In the genomic region with DNA sequence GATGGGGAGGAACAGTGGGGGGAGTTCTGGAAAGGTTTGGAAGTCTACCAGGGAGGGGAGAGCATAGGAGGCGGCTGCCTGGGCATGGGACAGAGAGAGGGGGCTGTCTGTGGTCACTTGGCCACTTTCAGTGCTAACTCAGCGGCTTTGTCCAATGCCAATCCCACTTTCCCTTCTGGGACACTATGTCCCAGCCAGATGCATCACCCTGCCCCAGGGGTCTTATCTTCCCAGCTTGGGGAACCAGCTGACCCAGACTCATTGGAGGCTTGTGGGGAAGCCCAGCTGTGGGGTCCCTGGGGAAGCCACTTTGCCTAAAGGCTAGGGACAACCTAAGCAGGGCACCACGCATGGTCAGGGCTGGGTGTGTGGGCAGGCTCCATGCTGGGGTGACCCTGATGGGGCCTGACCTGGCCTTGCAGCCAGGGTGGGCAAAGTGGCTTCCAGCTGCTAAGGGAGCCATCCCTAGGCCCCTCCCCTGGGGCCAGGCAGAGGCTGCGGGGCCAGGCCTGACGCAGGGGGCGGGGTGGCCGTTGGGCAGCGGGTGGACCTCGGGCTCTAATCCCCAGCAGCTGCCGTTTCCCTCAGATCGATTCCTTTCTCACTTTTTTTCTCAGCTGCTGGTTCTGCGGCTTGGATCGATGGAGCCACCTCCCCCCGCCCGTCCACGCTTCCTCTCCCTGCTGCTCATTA, we compare ENCODE assay signal across 1 cellular context.
A peak's percentile ranks its signal among the peaks of the same experiment; 100 is the strongest.
TF ChIP-seq lines count a peak whose summit lies in the region.

No MANE protein-coding gene starts in this region.

TF ChIP-seq in HEK293, 187 proteins besides CTCF, POLR2A, EP300 and RAD21 (continued from another document):
- TF ChIP-seq, protein P1, sequence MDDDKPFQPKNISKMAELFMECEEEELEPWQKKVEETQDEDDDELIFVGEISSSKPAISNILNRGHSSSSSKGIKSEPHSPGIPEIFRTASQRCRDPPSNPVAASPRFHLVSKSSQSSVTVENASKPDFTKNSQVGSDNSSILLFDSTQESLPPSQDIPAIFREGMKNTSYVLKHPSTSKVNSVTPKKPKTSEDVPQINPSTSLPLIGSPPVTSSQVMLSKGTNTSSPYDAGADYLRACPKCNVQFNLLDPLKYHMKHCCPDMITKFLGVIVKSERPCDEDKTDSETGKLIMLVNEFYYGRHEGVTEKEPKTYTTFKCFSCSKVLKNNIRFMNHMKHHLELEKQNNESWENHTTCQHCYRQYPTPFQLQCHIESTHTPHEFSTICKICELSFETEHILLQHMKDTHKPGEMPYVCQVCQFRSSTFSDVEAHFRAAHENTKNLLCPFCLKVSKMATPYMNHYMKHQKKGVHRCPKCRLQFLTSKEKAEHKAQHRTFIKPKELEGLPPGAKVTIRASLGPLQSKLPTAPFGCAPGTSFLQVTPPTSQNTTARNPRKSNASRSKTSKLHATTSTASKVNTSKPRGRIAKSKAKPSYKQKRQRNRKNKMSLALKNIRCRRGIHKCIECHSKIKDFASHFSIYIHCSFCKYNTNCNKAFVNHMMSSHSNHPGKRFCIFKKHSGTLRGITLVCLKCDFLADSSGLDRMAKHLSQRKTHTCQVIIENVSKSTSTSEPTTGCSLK (tag by site-specific recombination; IDR thresholded peaks at IDR 0.05), result no peak
- TF ChIP-seq ZNF394 (tag by site-specific recombination; IDR thresholded peaks at IDR 0.05; ENCODE audit: borderline replicate concordance), result no peak
- TF ChIP-seq ZFP3 (tag by site-specific recombination; IDR thresholded peaks at IDR 0.05; ENCODE audit: low read depth), result no peak
- TF ChIP-seq ZNF544 (tag by site-specific recombination; IDR thresholded peaks at IDR 0.05), result no peak
- TF ChIP-seq, protein P2, sequence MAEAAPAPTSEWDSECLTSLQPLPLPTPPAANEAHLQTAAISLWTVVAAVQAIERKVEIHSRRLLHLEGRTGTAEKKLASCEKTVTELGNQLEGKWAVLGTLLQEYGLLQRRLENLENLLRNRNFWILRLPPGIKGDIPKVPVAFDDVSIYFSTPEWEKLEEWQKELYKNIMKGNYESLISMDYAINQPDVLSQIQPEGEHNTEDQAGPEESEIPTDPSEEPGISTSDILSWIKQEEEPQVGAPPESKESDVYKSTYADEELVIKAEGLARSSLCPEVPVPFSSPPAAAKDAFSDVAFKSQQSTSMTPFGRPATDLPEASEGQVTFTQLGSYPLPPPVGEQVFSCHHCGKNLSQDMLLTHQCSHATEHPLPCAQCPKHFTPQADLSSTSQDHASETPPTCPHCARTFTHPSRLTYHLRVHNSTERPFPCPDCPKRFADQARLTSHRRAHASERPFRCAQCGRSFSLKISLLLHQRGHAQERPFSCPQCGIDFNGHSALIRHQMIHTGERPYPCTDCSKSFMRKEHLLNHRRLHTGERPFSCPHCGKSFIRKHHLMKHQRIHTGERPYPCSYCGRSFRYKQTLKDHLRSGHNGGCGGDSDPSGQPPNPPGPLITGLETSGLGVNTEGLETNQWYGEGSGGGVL (tag by site-specific recombination; IDR thresholded peaks at IDR 0.05), result peak; percentile 19; the same call in 1 of the 2 replicates
- no peak for TF ChIP-seq ZNF221 (tag by site-specific recombination; IDR thresholded peaks at IDR 0.05; ENCODE audit: borderline replicate concordance)
- no peak for TF ChIP-seq ZNF785 (tag by site-specific recombination; IDR thresholded peaks at IDR 0.05)
- TF ChIP-seq, protein P3, sequence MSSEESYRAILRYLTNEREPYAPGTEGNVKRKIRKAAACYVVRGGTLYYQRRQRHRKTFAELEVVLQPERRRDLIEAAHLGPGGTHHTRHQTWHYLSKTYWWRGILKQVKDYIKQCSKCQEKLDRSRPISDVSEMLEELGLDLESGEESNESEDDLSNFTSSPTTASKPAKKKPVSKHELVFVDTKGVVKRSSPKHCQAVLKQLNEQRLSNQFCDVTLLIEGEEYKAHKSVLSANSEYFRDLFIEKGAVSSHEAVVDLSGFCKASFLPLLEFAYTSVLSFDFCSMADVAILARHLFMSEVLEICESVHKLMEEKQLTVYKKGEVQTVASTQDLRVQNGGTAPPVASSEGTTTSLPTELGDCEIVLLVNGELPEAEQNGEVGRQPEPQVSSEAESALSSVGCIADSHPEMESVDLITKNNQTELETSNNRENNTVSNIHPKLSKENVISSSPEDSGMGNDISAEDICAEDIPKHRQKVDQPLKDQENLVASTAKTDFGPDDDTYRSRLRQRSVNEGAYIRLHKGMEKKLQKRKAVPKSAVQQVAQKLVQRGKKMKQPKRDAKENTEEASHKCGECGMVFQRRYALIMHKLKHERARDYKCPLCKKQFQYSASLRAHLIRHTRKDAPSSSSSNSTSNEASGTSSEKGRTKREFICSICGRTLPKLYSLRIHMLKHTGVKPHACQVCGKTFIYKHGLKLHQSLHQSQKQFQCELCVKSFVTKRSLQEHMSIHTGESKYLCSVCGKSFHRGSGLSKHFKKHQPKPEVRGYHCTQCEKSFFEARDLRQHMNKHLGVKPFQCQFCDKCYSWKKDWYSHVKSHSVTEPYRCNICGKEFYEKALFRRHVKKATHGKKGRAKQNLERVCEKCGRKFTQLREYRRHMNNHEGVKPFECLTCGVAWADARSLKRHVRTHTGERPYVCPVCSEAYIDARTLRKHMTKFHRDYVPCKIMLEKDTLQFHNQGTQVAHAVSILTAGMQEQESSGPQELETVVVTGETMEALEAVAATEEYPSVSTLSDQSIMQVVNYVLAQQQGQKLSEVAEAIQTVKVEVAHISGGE (tag by site-specific recombination; conservative IDR thresholded peaks at IDR 0.05; ENCODE audit: low read depth), result no peak
- TF ChIP-seq OSR2 (tag by site-specific recombination; IDR thresholded peaks at IDR 0.05), result no peak
